Comparison of ENCODE assay signal across 2 cellular contexts in the genomic region with DNA sequence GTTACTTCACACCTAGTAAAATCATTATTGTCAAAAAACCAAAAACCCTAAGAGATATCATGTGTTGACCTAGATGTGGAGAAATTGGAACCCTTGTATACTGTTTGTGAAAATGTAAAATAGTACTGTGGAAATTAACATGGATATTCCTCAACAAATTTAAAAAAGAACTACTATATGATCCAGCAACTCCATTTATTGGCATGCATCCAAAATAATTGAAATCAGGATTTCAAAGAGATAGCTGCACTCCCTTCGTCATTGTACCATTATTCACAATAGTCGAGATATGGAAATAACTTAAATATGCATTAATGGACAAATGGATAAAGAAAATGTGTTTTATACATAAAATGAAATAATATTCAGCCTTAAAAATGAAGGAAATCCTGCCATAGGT.
TF ChIP-seq lines count a peak whose summit lies in the region.

No MANE protein-coding gene starts in this region.

TF ChIP-seq in Ishikawa, 13 proteins besides CTCF, POLR2A, EP300 and RAD21 (continued from another document):
- TF ChIP-seq, protein P1, sequence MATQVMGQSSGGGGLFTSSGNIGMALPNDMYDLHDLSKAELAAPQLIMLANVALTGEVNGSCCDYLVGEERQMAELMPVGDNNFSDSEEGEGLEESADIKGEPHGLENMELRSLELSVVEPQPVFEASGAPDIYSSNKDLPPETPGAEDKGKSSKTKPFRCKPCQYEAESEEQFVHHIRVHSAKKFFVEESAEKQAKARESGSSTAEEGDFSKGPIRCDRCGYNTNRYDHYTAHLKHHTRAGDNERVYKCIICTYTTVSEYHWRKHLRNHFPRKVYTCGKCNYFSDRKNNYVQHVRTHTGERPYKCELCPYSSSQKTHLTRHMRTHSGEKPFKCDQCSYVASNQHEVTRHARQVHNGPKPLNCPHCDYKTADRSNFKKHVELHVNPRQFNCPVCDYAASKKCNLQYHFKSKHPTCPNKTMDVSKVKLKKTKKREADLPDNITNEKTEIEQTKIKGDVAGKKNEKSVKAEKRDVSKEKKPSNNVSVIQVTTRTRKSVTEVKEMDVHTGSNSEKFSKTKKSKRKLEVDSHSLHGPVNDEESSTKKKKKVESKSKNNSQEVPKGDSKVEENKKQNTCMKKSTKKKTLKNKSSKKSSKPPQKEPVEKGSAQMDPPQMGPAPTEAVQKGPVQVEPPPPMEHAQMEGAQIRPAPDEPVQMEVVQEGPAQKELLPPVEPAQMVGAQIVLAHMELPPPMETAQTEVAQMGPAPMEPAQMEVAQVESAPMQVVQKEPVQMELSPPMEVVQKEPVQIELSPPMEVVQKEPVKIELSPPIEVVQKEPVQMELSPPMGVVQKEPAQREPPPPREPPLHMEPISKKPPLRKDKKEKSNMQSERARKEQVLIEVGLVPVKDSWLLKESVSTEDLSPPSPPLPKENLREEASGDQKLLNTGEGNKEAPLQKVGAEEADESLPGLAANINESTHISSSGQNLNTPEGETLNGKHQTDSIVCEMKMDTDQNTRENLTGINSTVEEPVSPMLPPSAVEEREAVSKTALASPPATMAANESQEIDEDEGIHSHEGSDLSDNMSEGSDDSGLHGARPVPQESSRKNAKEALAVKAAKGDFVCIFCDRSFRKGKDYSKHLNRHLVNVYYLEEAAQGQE (IDR thresholded peaks at IDR 0.05; ENCODE audit: low read depth), result no peak
- TF ChIP-seq, protein P2, sequence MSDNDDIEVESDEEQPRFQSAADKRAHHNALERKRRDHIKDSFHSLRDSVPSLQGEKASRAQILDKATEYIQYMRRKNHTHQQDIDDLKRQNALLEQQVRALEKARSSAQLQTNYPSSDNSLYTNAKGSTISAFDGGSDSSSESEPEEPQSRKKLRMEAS (IDR thresholded peaks at IDR 0.05), result no peak
TF ChIP-seq in Ishikawa: peak in this region for 1.

TF ChIP-seq in K562, 482 proteins besides CTCF, POLR2A, EP300 and RAD21 (continued from another document):
- TF ChIP-seq, protein P3, sequence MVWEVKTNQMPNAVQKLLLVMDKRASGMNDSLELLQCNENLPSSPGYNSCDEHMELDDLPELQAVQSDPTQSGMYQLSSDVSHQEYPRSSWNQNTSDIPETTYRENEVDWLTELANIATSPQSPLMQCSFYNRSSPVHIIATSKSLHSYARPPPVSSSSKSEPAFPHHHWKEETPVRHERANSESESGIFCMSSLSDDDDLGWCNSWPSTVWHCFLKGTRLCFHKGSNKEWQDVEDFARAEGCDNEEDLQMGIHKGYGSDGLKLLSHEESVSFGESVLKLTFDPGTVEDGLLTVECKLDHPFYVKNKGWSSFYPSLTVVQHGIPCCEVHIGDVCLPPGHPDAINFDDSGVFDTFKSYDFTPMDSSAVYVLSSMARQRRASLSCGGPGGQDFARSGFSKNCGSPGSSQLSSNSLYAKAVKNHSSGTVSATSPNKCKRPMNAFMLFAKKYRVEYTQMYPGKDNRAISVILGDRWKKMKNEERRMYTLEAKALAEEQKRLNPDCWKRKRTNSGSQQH (CRISPR knock-in tag; IDR thresholded peaks at IDR 0.05), result no peak
- TF ChIP-seq, protein P4, sequence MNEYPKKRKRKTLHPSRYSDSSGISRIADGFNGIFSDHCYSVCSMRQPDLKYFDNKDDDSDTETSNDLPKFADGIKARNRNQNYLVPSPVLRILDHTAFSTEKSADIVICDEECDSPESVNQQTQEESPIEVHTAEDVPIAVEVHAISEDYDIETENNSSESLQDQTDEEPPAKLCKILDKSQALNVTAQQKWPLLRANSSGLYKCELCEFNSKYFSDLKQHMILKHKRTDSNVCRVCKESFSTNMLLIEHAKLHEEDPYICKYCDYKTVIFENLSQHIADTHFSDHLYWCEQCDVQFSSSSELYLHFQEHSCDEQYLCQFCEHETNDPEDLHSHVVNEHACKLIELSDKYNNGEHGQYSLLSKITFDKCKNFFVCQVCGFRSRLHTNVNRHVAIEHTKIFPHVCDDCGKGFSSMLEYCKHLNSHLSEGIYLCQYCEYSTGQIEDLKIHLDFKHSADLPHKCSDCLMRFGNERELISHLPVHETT (CRISPR knock-in tag; conservative IDR thresholded peaks at IDR 0.05 in 1 of 2, IDR thresholded peaks at IDR 0.05 in 1 of 2), result no peak
- TF ChIP-seq CBX5 (IDR thresholded peaks at IDR 0.05; ENCODE audit: borderline replicate concordance, low read depth) (no peak), ZC3H8 (IDR thresholded peaks at IDR 0.05) (no peak), ZNF316 (IDR thresholded peaks at IDR 0.05) (no peak)
